1 cellular context compared by ENCODE assay signal in the genomic region with DNA sequence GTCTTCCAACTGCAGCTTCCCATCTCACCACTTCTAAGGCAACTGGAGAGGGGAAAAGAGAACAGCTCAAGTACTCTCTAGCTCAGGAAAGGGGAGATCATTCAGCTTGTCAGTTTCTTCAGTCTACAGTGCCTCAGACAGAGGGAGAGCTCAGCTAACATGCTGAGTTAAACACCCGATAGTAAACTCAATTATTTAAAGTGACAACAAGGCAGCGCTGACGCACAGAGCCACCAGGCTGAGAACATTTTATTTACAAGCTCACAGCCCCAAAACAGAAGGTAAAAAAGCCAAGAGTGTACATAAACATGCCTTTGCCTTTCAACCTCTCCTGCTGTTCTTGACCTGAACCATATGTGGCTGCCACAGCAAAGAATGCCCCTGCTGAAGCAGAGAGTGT.
TF ChIP-seq lines count a peak whose summit lies in the region.

No MANE protein-coding gene starts in this region.

TF ChIP-seq in H1, 55 proteins besides CTCF, POLR2A, EP300 and RAD21:
- no peak for TF ChIP-seq CHD2 (IDR thresholded peaks at IDR 0.05; ENCODE audit: low read length)
- TF ChIP-seq EZH2 (IDR thresholded peaks at IDR 0.05; ENCODE audit: low read depth, low read length, severe bottlenecking), result no peak
- TF ChIP-seq TAF1 (IDR thresholded peaks at IDR 0.05; ENCODE audit: low read depth, low read length), result no peak
- no peak for TF ChIP-seq BRCA1 (IDR thresholded peaks at IDR 0.05; ENCODE audit: low read depth, low read length)
- no peak for TF ChIP-seq POLR2AphosphoS5 (IDR thresholded peaks at IDR 0.05; ENCODE audit: low read depth, low read length)
- TF ChIP-seq SP4 (IDR thresholded peaks at IDR 0.05; ENCODE audit: low read length), result no peak
- no peak for TF ChIP-seq BCL11A (IDR thresholded peaks at IDR 0.05; ENCODE audit: low read depth in 2 of 2, low read length in 2 of 2)
- TF ChIP-seq ASH2L (IDR thresholded peaks at IDR 0.05; ENCODE audit: low read length), result no peak
- TF ChIP-seq TAF7 (optimal IDR thresholded peaks at IDR 0.05; ENCODE audit: borderline replicate concordance, low read depth, low read length), result no peak
- no peak for TF ChIP-seq GABPA (IDR thresholded peaks at IDR 0.05; ENCODE audit: borderline replicate concordance, insufficient read depth, low read length)
- TF ChIP-seq SAP30 (IDR thresholded peaks at IDR 0.05; ENCODE audit: insufficient read depth, insufficient replicate concordance, low read length), result no peak
- TF ChIP-seq KDM1A (IDR thresholded peaks at IDR 0.05; ENCODE audit: borderline replicate concordance, low read length), result no peak
- no peak for TF ChIP-seq SIRT6 (IDR thresholded peaks at IDR 0.05; ENCODE audit: low read length)
- TF ChIP-seq HDAC2 (IDR thresholded peaks at IDR 0.05; ENCODE audit: borderline replicate concordance in 1 of 2, low read depth in 2 of 2, low read length in 2 of 2), result no peak
- TF ChIP-seq, protein P1, sequence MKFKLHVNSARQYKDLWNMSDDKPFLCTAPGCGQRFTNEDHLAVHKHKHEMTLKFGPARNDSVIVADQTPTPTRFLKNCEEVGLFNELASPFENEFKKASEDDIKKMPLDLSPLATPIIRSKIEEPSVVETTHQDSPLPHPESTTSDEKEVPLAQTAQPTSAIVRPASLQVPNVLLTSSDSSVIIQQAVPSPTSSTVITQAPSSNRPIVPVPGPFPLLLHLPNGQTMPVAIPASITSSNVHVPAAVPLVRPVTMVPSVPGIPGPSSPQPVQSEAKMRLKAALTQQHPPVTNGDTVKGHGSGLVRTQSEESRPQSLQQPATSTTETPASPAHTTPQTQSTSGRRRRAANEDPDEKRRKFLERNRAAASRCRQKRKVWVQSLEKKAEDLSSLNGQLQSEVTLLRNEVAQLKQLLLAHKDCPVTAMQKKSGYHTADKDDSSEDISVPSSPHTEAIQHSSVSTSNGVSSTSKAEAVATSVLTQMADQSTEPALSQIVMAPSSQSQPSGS (IDR thresholded peaks at IDR 0.05; ENCODE audit: low read length), result no peak
- no peak for TF ChIP-seq NRF1 (IDR thresholded peaks at IDR 0.05; ENCODE audit: low read depth, low read length)
